21 cellular contexts compared by ENCODE assay signal in the genomic region with DNA sequence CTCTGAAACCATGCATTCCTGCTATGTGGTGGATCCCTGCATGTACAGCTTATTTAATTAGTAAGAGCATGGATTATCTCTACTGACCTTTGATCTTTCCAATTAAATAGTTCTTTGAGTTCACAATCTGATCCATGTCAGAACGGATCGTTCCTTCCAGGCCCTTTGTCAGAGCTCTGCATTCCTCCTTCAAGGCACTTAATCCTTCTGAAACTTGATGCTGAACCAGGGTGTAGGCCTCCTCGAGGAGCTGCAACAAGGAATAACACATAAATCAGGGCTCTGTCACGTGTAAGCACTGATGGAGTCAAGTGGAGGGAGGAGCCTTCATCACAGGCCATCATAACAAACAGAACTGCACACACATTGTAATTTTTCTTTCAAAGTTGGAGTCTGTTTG.
DNase-seq lines count a peak whose midpoint lies in the region; TF ChIP-seq lines count a peak whose summit lies in the region.
"Had no signal": no experiment of that assay in that cellular context is flagged by ENCODE, and none has a peak within 500 bp of the region (broad histone marks: within the 10 kb centered on the region; RNA-seq: fewer than 3 reads in every experiment).

No MANE protein-coding gene starts in this region.

- no peaks in the 10 kb centered on the region for H3K36me3 Mint-ChIP-seq in nephron (ENCODE audit: low read depth)

- H3K4me3 Mint-ChIP-seq in nephron: peak overlapping the region in 2 of 3 experiments; percentile 47 to 65
- H3K4me3 Mint-ChIP-seq: CD4-positive, alpha-beta memory T cell; IgD-negative memory B cell; stimulated activated memory B cell treated with anti-CD40 and anti-IgM and Interleukin-4, amounts not matched to agents 10 μg/mL and 1 μg/mL and 100 μg/mL, for 72 hours had no signal

- H3K9me3 ChIP-seq in adipocyte (ENCODE audit: control insufficient read depth, low read length) (no peaks in the 10 kb centered on the region), uterus (no peaks in the 10 kb centered on the region), Peyer's patch (no peaks in the 10 kb centered on the region)
- H3K9me3 ChIP-seq: heart right ventricle, spleen, upper lobe of left lung had no signal

- H3K4me1 Mint-ChIP-seq in nephron: peaks cover 72% of the 10 kb centered on the region

- no peak for TF ChIP-seq CTCF in nephron (IDR thresholded peaks at IDR 0.05; ENCODE audit: unreplicated experiment in 3 of 3)
- TF ChIP-seq CTCF in uterus (IDR thresholded peaks at IDR 0.05): no peak
- no peak for TF ChIP-seq CTCF in Peyer's patch (IDR thresholded peaks at IDR 0.05)

- H3K9me3 Mint-ChIP-seq in nephron: peaks cover 2% of the 10 kb centered on the region
- H3K9me3 Mint-ChIP-seq: IgD-negative memory B cell; stimulated activated memory B cell treated with anti-CD40 and anti-IgM and Interleukin-4, amounts not matched to agents 10 μg/mL and 1 μg/mL and 100 μg/mL, for 72 hours had no signal

- intact Hi-C loops in uterus (cut with DNase I; ENCODE audit: low total_unique reads): no loop called here

- DNase-seq in NCI-H1417 (lab: John Stamatoyannopoulos, UW) (peak in 2 of 3 experiments; percentile 24 to 99), NCI-H1417 treated with DMSO at 0.1 percent for 48 hours (lab: John Stamatoyannopoulos, UW) (no peak), adipocyte (ENCODE audit: low read depth) (peak; percentile 50), uterus (peak in 1 of 2 donors; percentile 58), Peyer's patch (no peak), NCI-H1694 treated with DMSO at 0.1 percent for 48 hours (lab: John Stamatoyannopoulos, UW) (no peak), medulla oblongata (ENCODE audit: extremely low spot score) (no peak)
- DNase-seq: activated CD4-positive, alpha-beta T cell treated with anti-CD3 and anti-CD28 coated beads for 48 hours; CD4-positive, alpha-beta memory T cell; cortex of kidney; heart right ventricle; kidney; midbrain; NCI-H446 treated with DMSO at 0.1 percent for 48 hours; spleen; T1000; upper lobe of left lung had no signal

- H3K27me3 ChIP-seq in adipocyte (replicated peaks; ENCODE audit: control insufficient read depth, insufficient read depth, low read length): no peaks in the 10 kb centered on the region
- H3K27me3 ChIP-seq in uterus: no peaks in the 10 kb centered on the region
- no peaks in the 10 kb centered on the region for H3K27me3 ChIP-seq in Peyer's patch
- H3K27me3 ChIP-seq: heart right ventricle, spleen, upper lobe of left lung had no signal

- H3K4me1 ChIP-seq in adipocyte (ENCODE audit: control insufficient read depth, insufficient read depth, low read length): peaks cover 24% of the 10 kb centered on the region
- peaks cover 3 to 10% of the 10 kb centered on the region in 2 donors for H3K4me1 ChIP-seq in uterus
- H3K4me1 ChIP-seq in Peyer's patch: peaks cover 0 to 18% (median 0%) of the 10 kb centered on the region in 4 donors

- no peak overlapping the region for H3K4me3 ChIP-seq in adipocyte (ENCODE audit: low read length)
- no peak overlapping the region for H3K4me3 ChIP-seq in uterus
- H3K4me3 ChIP-seq in Peyer's patch: no peak overlapping the region
- H3K4me3 ChIP-seq: heart right ventricle, spleen, upper lobe of left lung had no signal

- H3K27ac ChIP-seq in uterus: peak overlapping the region; percentile 57 to 70
- peak overlapping the region in 2 of 4 donors; percentile 36 to 48 for H3K27ac ChIP-seq in Peyer's patch
- H3K27ac ChIP-seq: epithelial cell of prostate, upper lobe of left lung had no signal

- TF ChIP-seq POLR2A in uterus (IDR thresholded peaks at IDR 0.05) (no peak), Peyer's patch (IDR thresholded peaks at IDR 0.05) (no peak)

- no peak overlapping the region for H3K9ac ChIP-seq in adipocyte (ENCODE audit: low read length)

- no peaks in the 10 kb centered on the region for H3K27me3 Mint-ChIP-seq in nephron (ENCODE audit: low read depth)
- H3K27me3 Mint-ChIP-seq: CD4-positive, alpha-beta memory T cell; IgD-negative memory B cell; stimulated activated memory B cell treated with anti-CD40 and anti-IgM and Interleukin-4, amounts not matched to agents 10 μg/mL and 1 μg/mL and 100 μg/mL, for 72 hours had no signal

- H3K36me3 ChIP-seq in adipocyte (ENCODE audit: control insufficient read depth, insufficient read depth, low read length, severe bottlenecking) (peaks cover 29% of the 10 kb centered on the region), uterus (no peaks in the 10 kb centered on the region), Peyer's patch (no peaks in the 10 kb centered on the region)

- H3K27ac Mint-ChIP-seq in nephron: peak overlapping the region; percentile 75 to 94 (median 89)
- H3K27ac Mint-ChIP-seq: IgD-negative memory B cell; stimulated activated memory B cell treated with anti-CD40 and anti-IgM and Interleukin-4, amounts not matched to agents 10 μg/mL and 1 μg/mL and 100 μg/mL, for 72 hours had no signal

Comparison
In these comparisons a context has a peak if more than half of its experiments do, and no peak if none do; other contexts are left out.
1. DNase-seq: peak in NCI-H1417 (2 of 3) and adipocyte (single experiment); none in NCI-H1417 treated with DMSO at 0.1 percent for 48 hours (single experiment), Peyer's patch (0 of 3), NCI-H1694 treated with DMSO at 0.1 percent for 48 hours (single experiment) and medulla oblongata (single experiment).